In the genomic region with DNA sequence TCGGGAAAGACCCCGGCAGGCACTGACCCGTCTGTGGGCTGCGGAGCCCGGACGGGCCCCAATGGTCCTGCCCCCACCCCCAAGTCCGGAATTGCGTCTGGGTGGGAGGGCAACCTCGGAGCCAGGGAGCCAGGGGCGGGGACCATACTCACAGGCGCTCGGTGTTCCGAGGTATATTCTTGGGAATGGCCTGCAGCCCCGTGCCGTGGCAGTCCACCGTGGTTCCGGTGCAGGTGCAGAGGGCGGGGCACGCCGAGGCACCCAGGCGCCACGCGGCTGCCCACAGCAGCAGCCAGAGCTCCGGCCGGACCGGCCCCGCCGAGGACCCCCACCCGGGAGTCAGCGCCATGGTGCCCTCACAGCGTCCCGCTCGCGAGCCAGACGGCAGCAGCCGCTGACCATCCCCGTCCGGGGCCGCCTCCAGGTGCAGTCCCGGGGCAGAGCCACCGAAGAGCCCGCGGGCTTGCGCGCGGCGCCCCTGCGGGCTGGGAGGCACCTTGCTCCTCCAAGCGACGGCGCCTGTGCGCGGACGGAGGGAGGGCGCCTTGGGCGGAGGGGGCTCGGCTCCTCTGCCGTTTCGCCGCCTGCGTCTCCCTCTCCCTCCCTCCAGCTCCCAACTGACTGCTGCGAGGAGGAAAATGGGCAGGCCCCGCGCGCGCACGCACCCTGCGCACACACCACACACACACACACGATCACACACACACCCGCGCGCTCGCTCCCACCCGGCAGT, we compare ENCODE assay signal across 9 cellular contexts. TPM values are rescaled to one million over a fixed set of nuclear protein-coding genes. Genes with fewer than 3 reads are reported as not detected.
DNase-seq lines count a peak whose midpoint lies in the region; ATAC-seq lines count a peak whose summit lies in the region.
"Had no signal": no experiment of that assay in that cellular context is flagged by ENCODE, and none has a peak within 500 bp of the region (broad histone marks: within the 10 kb centered on the region; RNA-seq: fewer than 3 reads in every experiment).

A gene (minus strand): TSS at position 634 of the 733 bp plus-strand sequence. CDS start 285 bp downstream, at position 349.

- H3K4me3 ChIP-seq in thymus (ENCODE audit: low read length) = peak within 1 kb of the TSS; percentile 55

- H3K9me3 Mint-ChIP-seq in activated T-cell treated with anti-CD3 and anti-CD28 coated beads, Interleukin-2, amount 50 U/mL, for 24 hours = no peaks in the 10 kb centered on the region
- no peaks in the 10 kb centered on the region for H3K9me3 Mint-ChIP-seq in T-helper 2 cell treated with Interferon-gamma antibody and Interleukin-4, amounts not matched to agents 5 μg/mL and 100 μg/mL, for 36 hours
- H3K9me3 Mint-ChIP-seq: CD4-positive, CD25-positive, alpha-beta regulatory T cell had no signal

- H3K36me3 Mint-ChIP-seq in activated T-cell treated with anti-CD3 and anti-CD28 coated beads, Interleukin-2, amount 50 U/mL, for 24 hours (ENCODE audit: low read depth) = no peaks in the 10 kb centered on the region
- no peaks in the 10 kb centered on the region for H3K36me3 Mint-ChIP-seq in T-helper 2 cell treated with Interferon-gamma antibody and Interleukin-4, amounts not matched to agents 5 μg/mL and 100 μg/mL, for 36 hours (ENCODE audit: low read depth)
- H3K36me3 Mint-ChIP-seq: CD4-positive, CD25-positive, alpha-beta regulatory T cell had no signal

- 2% methylated on average over 74 of the region's 74 CpGs for WGBS in thymus

- peaks cover 8% of the 10 kb centered on the region for H3K4me1 Mint-ChIP-seq in activated T-cell treated with anti-CD3 and anti-CD28 coated beads, Interleukin-2, amount 50 U/mL, for 24 hours (ENCODE audit: low read depth)
- no peaks in the 10 kb centered on the region for H3K4me1 Mint-ChIP-seq in T-helper 2 cell treated with Interferon-gamma antibody and Interleukin-4, amounts not matched to agents 5 μg/mL and 100 μg/mL, for 36 hours (ENCODE audit: low read depth)

- DNase-seq in activated T-cell treated with anti-CD3 and anti-CD28 coated beads, Interleukin-2, amount 50 U/mL, for 24 hours = peak; percentile 37
- DNase-seq in activated T-cell treated with anti-CD3 and anti-CD28 coated beads for 4 hours (no peak), iPS-NIHi11 (ENCODE audit: low spot score) (peak; percentile 74)
- DNase-seq in T-helper 2 cell treated with Interferon-gamma antibody and Interleukin-4, amounts not matched to agents 5 μg/mL and 100 μg/mL, for 36 hours (ENCODE audit: low spot score) = no peak
- DNase-seq: CD4-positive, CD25-positive, alpha-beta regulatory T cell had no signal

- H3K9me3 ChIP-seq in thymus (ENCODE audit: control insufficient read depth) = no peaks in the 10 kb centered on the region

- H3K36me3 ChIP-seq in thymus (ENCODE audit: control insufficient read depth, insufficient read depth) = no peaks in the 10 kb centered on the region

- peaks cover 13% of the 10 kb centered on the region for H3K4me1 ChIP-seq in thymus (ENCODE audit: control insufficient read depth, insufficient read depth, low read length)

- H3K27me3 ChIP-seq in thymus (ENCODE audit: control insufficient read depth, insufficient read depth) = peaks cover 14% of the 10 kb centered on the region

- no peak within 1 kb of the TSS for H3K27ac ChIP-seq in thymus (ENCODE audit: low read depth)

- peaks cover 70% of the 10 kb centered on the region for H3K27me3 Mint-ChIP-seq in activated T-cell treated with anti-CD3 and anti-CD28 coated beads, Interleukin-2, amount 50 U/mL, for 24 hours
- peaks cover 72% of the 10 kb centered on the region for H3K27me3 Mint-ChIP-seq in T-helper 2 cell treated with Interferon-gamma antibody and Interleukin-4, amounts not matched to agents 5 μg/mL and 100 μg/mL, for 36 hours (ENCODE audit: low read depth)

- no peak within 1 kb of the TSS for H3K27ac Mint-ChIP-seq in activated T-cell treated with anti-CD3 and anti-CD28 coated beads, Interleukin-2, amount 50 U/mL, for 24 hours
- H3K27ac Mint-ChIP-seq in T-helper 2 cell treated with Interferon-gamma antibody and Interleukin-4, amounts not matched to agents 5 μg/mL and 100 μg/mL, for 36 hours = no peak within 1 kb of the TSS

- ATAC-seq in HG02798 (IDR thresholded peaks at IDR 0.05; ENCODE audit: poor library complexity, unreplicated experiment) (no peak), GM21723 (IDR thresholded peaks at IDR 0.05; ENCODE audit: unreplicated experiment) (no peak), GM21381 (IDR thresholded peaks at IDR 0.05; ENCODE audit: unreplicated experiment) (no peak)

- peak within 1 kb of the TSS; percentile 44 for H3K4me3 Mint-ChIP-seq in activated T-cell treated with anti-CD3 and anti-CD28 coated beads, Interleukin-2, amount 50 U/mL, for 24 hours
- peak within 1 kb of the TSS; percentile 37 for H3K4me3 Mint-ChIP-seq in T-helper 2 cell treated with Interferon-gamma antibody and Interleukin-4, amounts not matched to agents 5 μg/mL and 100 μg/mL, for 36 hours

RNA-seq across cellular contexts. Expression of the gene that starts here (rescaled TPM):
- polyA plus RNA-seq in thymus = 1.0 TPM
- polyA plus RNA-seq: CD4-positive, CD25-positive, alpha-beta regulatory T cell had no signal

Comparison
In these comparisons a context has a peak if more than half of its experiments do, and no peak if none do; other contexts are left out.
1. DNase-seq: peak in activated T-cell treated with anti-CD3 and anti-CD28 coated beads, Interleukin-2, amount 50 U/mL, for 24 hours (single experiment) and iPS-NIHi11 (single experiment); none in activated T-cell treated with anti-CD3 and anti-CD28 coated beads for 4 hours (single experiment) and T-helper 2 cell treated with Interferon-gamma antibody and Interleukin-4, amounts not matched to agents 5 μg/mL and 100 μg/mL, for 36 hours (single experiment).